14 cellular contexts compared by ENCODE assay signal in the genomic region with DNA sequence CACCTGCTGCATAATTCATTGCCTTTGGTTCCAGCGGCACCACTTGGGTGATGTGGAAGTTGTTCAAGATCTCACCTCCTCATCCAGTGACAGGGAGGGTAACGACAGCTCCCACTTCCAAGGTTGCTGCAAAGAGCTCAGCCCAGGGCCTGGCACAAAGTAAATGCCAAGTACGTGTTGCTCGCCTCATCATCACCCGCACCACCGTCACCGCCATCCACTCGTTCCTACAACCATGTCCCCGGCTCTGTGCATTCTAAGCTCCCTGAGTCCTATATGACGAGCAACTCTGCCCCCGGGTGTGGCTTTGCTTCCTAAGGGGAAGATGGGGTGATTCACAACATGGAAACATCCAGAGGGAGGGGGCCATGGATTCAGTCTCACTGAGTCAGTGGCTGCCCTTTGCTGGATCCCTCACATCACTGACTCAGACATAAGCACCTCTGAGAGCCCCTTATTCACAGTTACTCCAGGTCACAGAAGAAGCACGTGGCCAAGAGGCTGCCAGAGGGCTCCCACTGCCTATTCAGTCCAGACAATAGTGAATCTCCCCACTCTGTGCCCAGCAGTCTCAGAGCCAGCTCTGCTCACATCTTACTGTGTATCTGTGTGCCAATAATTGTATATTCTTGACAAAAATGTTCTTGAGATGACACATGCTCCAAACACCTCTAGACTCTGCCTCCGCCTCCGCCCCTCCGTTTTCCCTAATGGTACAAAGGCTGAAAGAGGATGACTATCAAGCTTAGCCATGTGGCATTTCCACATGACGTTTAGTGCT.
DNase-seq lines count a peak whose midpoint lies in the region; ATAC-seq, FAIRE-seq and TF ChIP-seq lines count a peak whose summit lies in the region.
"Had no signal": no experiment of that assay in that cellular context is flagged by ENCODE, and none has a peak within 500 bp of the region (broad histone marks: within the 10 kb centered on the region; RNA-seq: fewer than 3 reads in every experiment).

No MANE protein-coding gene starts in this region.

- no peaks in the 10 kb centered on the region for H3K79me2 ChIP-seq in fibroblast of lung (ENCODE audit: control insufficient read depth, insufficient read depth, low read length)
- H3K79me2 ChIP-seq: parathyroid adenoma had no signal

- TF ChIP-seq EP300 in esophagus muscularis mucosa (IDR thresholded peaks at IDR 0.05) = no peak

- WGBS in esophagus muscularis mucosa = 86% methylated on average over 15 of the region's 16 CpGs

- no peaks in the 10 kb centered on the region for H3K36me3 ChIP-seq in BJ (ENCODE audit: control insufficient read depth, insufficient read depth, low read length)
- H3K36me3 ChIP-seq in fibroblast of lung (ENCODE audit: control insufficient read depth, insufficient read depth, low read length) = no peaks in the 10 kb centered on the region
- H3K36me3 ChIP-seq in esophagus muscularis mucosa = no peaks in the 10 kb centered on the region

- CTCF ChIA-PET in BJ (lab: Yijun Ruan, JAX) = interaction anchor here (1.3 kb wide), 1 partner anchor 8 kb away, joined by 3 read pairs; no protein-coding TSS in a partner anchor

- H3K27me3 ChIP-seq in BJ (ENCODE audit: control insufficient read depth, insufficient read depth, low read length) = no peaks in the 10 kb centered on the region
- H3K27me3 ChIP-seq in fibroblast of lung (ENCODE audit: control insufficient read depth, insufficient read depth, low read length) = no peaks in the 10 kb centered on the region
- no peaks in the 10 kb centered on the region for H3K27me3 ChIP-seq in esophagus muscularis mucosa

- H3K27ac ChIP-seq in fibroblast of lung (ENCODE audit: insufficient read depth, low read length) = no peak overlapping the region
- H3K27ac ChIP-seq in esophagus muscularis mucosa (replicated peaks in 1 of 4) = no peak overlapping the region
- H3K27ac ChIP-seq: parathyroid adenoma had no signal

- no peak overlapping the region for H3K9ac ChIP-seq in fibroblast of lung (ENCODE audit: insufficient read depth, low read length)
- H3K9ac ChIP-seq: parathyroid adenoma had no signal

- no peak for TF ChIP-seq POLR2A in esophagus muscularis mucosa (IDR thresholded peaks at IDR 0.05; ENCODE audit: low read depth)

- TF ChIP-seq CTCF in BJ (IDR thresholded peaks at IDR 0.05; ENCODE audit: insufficient read depth, low read depth, low read length) (no peak), fibroblast of lung (conservative IDR thresholded peaks at IDR 0.05 in 1 of 2, IDR thresholded peaks at IDR 0.05 in 1 of 2; ENCODE audit: low read depth in 1 of 2, low read length in 2 of 2) (no peak), esophagus muscularis mucosa (IDR thresholded peaks at IDR 0.05) (no peak)

- DNase-seq in BJ (ENCODE audit: low read depth) (peak; percentile 29), RCC 7860 (ENCODE audit: low spot score) (peak; percentile 95), fibroblast of lung (ENCODE audit: low read depth in 2 of 2) (peak; percentile 25 to 96), sciatic nerve (ENCODE audit: low spot score) (no peak), esophagus muscularis mucosa (ENCODE audit: extremely low spot score) (no peak), NCI-H1417 (lab: John Stamatoyannopoulos, UW) (no peak)
- DNase-seq in stimulated activated naive CD4-positive, alpha-beta T cell treated with Interleukin-2 at 50 U/mL for 16 hours (lab: John Stamatoyannopoulos, UW) = no peak
- DNase-seq: activated CD8-positive, alpha-beta memory T cell treated with anti-CD3 and anti-CD28 coated beads for 24 hours; activated naive CD4-positive, alpha-beta T cell treated with anti-CD3 and anti-CD28 coated beads for 36 hours; NCI-H146; NCI-H526 had no signal

- H3K4me3 ChIP-seq in BJ (ENCODE audit: low read depth, low read length) (no peak overlapping the region), fibroblast of lung (replicated peaks in 1 of 4; ENCODE audit: control extremely low read depth in 1 of 4, insufficient read depth in 1 of 4, low read depth in 3 of 4, low read length in 4 of 4) (no peak overlapping the region), esophagus muscularis mucosa (no peak overlapping the region)

- FAIRE-seq in RCC 7860 (lab: Jason Lieb, UNC) = peak; percentile 79
- FAIRE-seq: G401.6 had no signal

- peaks cover 4% of the 10 kb centered on the region for H3K4me1 ChIP-seq in fibroblast of lung (ENCODE audit: control insufficient read depth, extremely low read depth, insufficient read depth, low read length)
- H3K4me1 ChIP-seq in esophagus muscularis mucosa = no peaks in the 10 kb centered on the region
- H3K4me1 ChIP-seq: parathyroid adenoma had no signal

- intact Hi-C loops in sciatic nerve (cut with DNase I) = no loop called here
- intact Hi-C loops in esophagus muscularis mucosa (cut with DNase I) = no loop called here

- no peak overlapping the region for H3K4me2 ChIP-seq in fibroblast of lung (ENCODE audit: extremely low read depth, insufficient read depth, low read length)

- POLR2A ChIA-PET in BJ (lab: Charles Lee) = no interaction called here

- H2AFZ ChIP-seq in fibroblast of lung (ENCODE audit: low read length) = no peak overlapping the region
- H2AFZ ChIP-seq: parathyroid adenoma had no signal

- no peaks in the 10 kb centered on the region for H4K20me1 ChIP-seq in fibroblast of lung (ENCODE audit: control insufficient read depth, extremely low read depth, insufficient read depth, low read length)

- no peaks in the 10 kb centered on the region for H3K9me3 ChIP-seq in fibroblast of lung (ENCODE audit: control insufficient read depth, insufficient read depth, low read depth, low read length)
- no peaks in the 10 kb centered on the region for H3K9me3 ChIP-seq in esophagus muscularis mucosa

- peak; percentile 52 for ATAC-seq in sciatic nerve
- ATAC-seq in GM18858 (IDR thresholded peaks at IDR 0.05; ENCODE audit: unreplicated experiment) = no peak

Comparison
In these comparisons a context has a peak if more than half of its experiments do, and no peak if none do; other contexts are left out.
1. DNase-seq: peak in BJ (single experiment), RCC 7860 (single experiment) and fibroblast of lung (2 of 2); none in sciatic nerve (single experiment), esophagus muscularis mucosa (single experiment), NCI-H1417 (0 of 3) and stimulated activated naive CD4-positive, alpha-beta T cell treated with Interleukin-2 at 50 U/mL for 16 hours (single experiment).